8 cellular contexts compared by ENCODE assay signal in the genomic region with DNA sequence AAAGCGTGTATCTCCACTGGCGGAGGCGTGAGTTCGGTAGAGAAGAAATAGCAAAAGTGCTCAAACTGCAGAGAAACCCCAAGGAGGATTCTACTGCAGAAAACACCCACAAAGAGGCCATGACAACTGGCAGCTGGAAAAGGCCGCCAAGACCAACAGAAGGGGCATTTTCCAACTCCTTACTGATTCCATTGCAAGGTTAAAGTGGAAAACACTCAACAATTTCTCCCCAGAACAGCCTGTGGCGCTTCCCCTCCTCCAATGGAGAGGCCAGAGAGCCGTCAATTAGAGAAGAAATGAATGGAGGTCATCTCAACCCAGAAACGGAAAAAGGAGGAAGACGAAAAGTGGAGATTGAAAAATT. TPM values are rescaled to one million over a fixed set of nuclear protein-coding genes. Genes with fewer than 3 reads are reported as not detected.
A peak's percentile ranks its signal among the peaks of the same experiment; 100 is the strongest.
DNase-seq lines count a peak whose midpoint lies in the region; ATAC-seq and TF ChIP-seq lines count a peak whose summit lies in the region.

No MANE protein-coding gene starts in this region.

- intact Hi-C loops in upper lobe of right lung (cut with DNase I) = no loop called here

- H3K4me3 ChIP-seq in astrocyte of the cerebellum (ENCODE audit: low read depth, low read length) (peak overlapping the region; percentile 87), lung (peak overlapping the region; percentile 98), upper lobe of right lung (peak overlapping the region; percentile 88)

- H3K4me1 ChIP-seq in lung (ENCODE audit: control insufficient read depth in 2 of 2, insufficient read depth in 2 of 2, low read length in 2 of 2) = peaks cover 4 to 8% of the 10 kb centered on the region in 2 donors
- peaks cover 18% of the 10 kb centered on the region for H3K4me1 ChIP-seq in upper lobe of right lung

- H3K27ac ChIP-seq in lung (ENCODE audit: low read depth in 1 of 2, low read length in 1 of 2) (peak overlapping the region; percentile 95 to 97), upper lobe of right lung (peak overlapping the region; percentile 71)

- H3K36me3 Mint-ChIP-seq in activated naive CD4-positive, alpha-beta T cell treated with anti-CD3 and anti-CD28 coated beads, Interleukin-2, amount 50 U/mL, for 24 hours = peaks cover 3% of the 10 kb centered on the region

- ATAC-seq in lung (ENCODE audit: insufficient read depth, low FRiP score) (no peak), upper lobe of right lung (no peak)

- TF ChIP-seq CTCF in astrocyte of the cerebellum (IDR thresholded peaks at IDR 0.05; ENCODE audit: low read depth, low read length, missing control alignments) (no peak), lung (IDR thresholded peaks at IDR 0.05; ENCODE audit: control extremely low read depth, extremely low read depth) (no peak), upper lobe of right lung (IDR thresholded peaks at IDR 0.05) (no peak)

- H3K9me3 ChIP-seq in lung (ENCODE audit: control insufficient read depth in 2 of 2, insufficient read depth in 1 of 2, low read length in 1 of 2) (no peaks in the 10 kb centered on the region), upper lobe of right lung (no peaks in the 10 kb centered on the region)

- peak overlapping the region; percentile 90 for H3K27ac Mint-ChIP-seq in activated naive CD4-positive, alpha-beta T cell treated with anti-CD3 and anti-CD28 coated beads, Interleukin-2, amount 50 U/mL, for 24 hours

- peaks cover 23% of the 10 kb centered on the region for H3K4me1 Mint-ChIP-seq in activated naive CD4-positive, alpha-beta T cell treated with anti-CD3 and anti-CD28 coated beads, Interleukin-2, amount 50 U/mL, for 24 hours

- no peaks in the 10 kb centered on the region for H3K9me3 Mint-ChIP-seq in activated naive CD4-positive, alpha-beta T cell treated with anti-CD3 and anti-CD28 coated beads, Interleukin-2, amount 50 U/mL, for 24 hours

- no peaks in the 10 kb centered on the region for H3K27me3 ChIP-seq in lung (ENCODE audit: control insufficient read depth, insufficient read depth)
- no peaks in the 10 kb centered on the region for H3K27me3 ChIP-seq in upper lobe of right lung

- H3K36me3 ChIP-seq in lung (ENCODE audit: control insufficient read depth in 2 of 2, insufficient read depth in 2 of 2, low read length in 2 of 2) (peaks cover 5 to 15% of the 10 kb centered on the region in 2 donors), upper lobe of right lung (peaks cover 32% of the 10 kb centered on the region)

- no peaks in the 10 kb centered on the region for H3K27me3 Mint-ChIP-seq in activated naive CD4-positive, alpha-beta T cell treated with anti-CD3 and anti-CD28 coated beads, Interleukin-2, amount 50 U/mL, for 24 hours

- WGBS in lung, 2 donors = 9 to 10% methylated on average over 9 of the region's 9 CpGs

- peak overlapping the region; percentile 94 for H3K4me3 Mint-ChIP-seq in activated naive CD4-positive, alpha-beta T cell treated with anti-CD3 and anti-CD28 coated beads, Interleukin-2, amount 50 U/mL, for 24 hours

- in situ Hi-C loops in astrocyte of the cerebellum (cut with HindIII; ENCODE audit: low sequenced_read_pairs) = no loop called here

- no peak for DNase-seq in activated naive CD4-positive, alpha-beta T cell treated with Interleukin-2 at 50 U/mL for 16 hours
- DNase-seq in astrocyte of the cerebellum (ENCODE audit: low read depth) (no peak), lung (ENCODE audit: low spot score) (no peak), upper lobe of right lung (peak; percentile 12), T1000 (lab: John Stamatoyannopoulos, UW) (no peak), H4 (ENCODE audit: low spot score) (no peak), NCI-H524 treated with DMSO at 0.1 percent for 48 hours (lab: John Stamatoyannopoulos, UW) (no peak)

RNA-seq across cellular contexts. Expression of a gene that starts 0.6 kb away (rescaled TPM):
- total RNA-seq in lung (10 to 100 TPM; 25.9 to 38.1 TPM), upper lobe of right lung (28.0 TPM)
- 1 to 10 TPM; 9.2 to 9.9 TPM for polyA plus RNA-seq in lung
- 13.4 and 15.4 TPM in 2 replicates for total RNA-seq in H4 (2014; rRNA removed; shearing (Covaris generic))

RNA-seq across cellular contexts. Expression of a gene that starts 7.9 kb away (rescaled TPM):
- 10 to 100 TPM in 1 of 2 donors, 1 to 10 TPM in 1; 8.3 to 16.5 TPM for total RNA-seq in lung
- polyA plus RNA-seq in lung = 10 to 100 TPM in 1 of 2 donors, 1 to 10 TPM in 1; 5.8 to 18.1 TPM
- 12.0 TPM for total RNA-seq in upper lobe of right lung
- total RNA-seq in H4 (2014; rRNA removed; shearing (Covaris generic)) = 4.5 and 8.1 TPM in 2 replicates

RNA-seq across cellular contexts. Expression of a gene that starts 29.0 kb away (rescaled TPM):
- 1 to 10 TPM in 1 of 2 donors, under 1 TPM in 1; 0.71 to 1.1 TPM for total RNA-seq in lung
- under 1 TPM; 0.13 to 0.20 TPM for polyA plus RNA-seq in lung
- total RNA-seq in upper lobe of right lung = 0.87 TPM
- total RNA-seq in H4 (2014; rRNA removed; shearing (Covaris generic)) = not detected in 2 replicates

RNA-seq across cellular contexts. Expression of a gene that starts 34.7 kb away (rescaled TPM):
- total RNA-seq in lung = 10 to 100 TPM; 11.3 to 31.4 TPM
- polyA plus RNA-seq in lung = 10 to 100 TPM; 22.1 to 23.8 TPM
- 19.8 TPM for total RNA-seq in upper lobe of right lung
- 65.8 and 87.5 TPM in 2 replicates for total RNA-seq in H4 (2014; rRNA removed; shearing (Covaris generic))

RNA-seq across cellular contexts. Expression of a gene that starts 37.1 kb away (rescaled TPM):
- total RNA-seq in lung (10 to 100 TPM; 49.5 to 54.6 TPM), upper lobe of right lung (51.6 TPM)
- 10 to 100 TPM; 18.1 to 40.6 TPM for polyA plus RNA-seq in lung
- total RNA-seq in H4 (2014; rRNA removed; shearing (Covaris generic)) = 55.1 and 62.8 TPM in 2 replicates
